ENCODE assay signal across 8 cellular contexts in the genomic region with DNA sequence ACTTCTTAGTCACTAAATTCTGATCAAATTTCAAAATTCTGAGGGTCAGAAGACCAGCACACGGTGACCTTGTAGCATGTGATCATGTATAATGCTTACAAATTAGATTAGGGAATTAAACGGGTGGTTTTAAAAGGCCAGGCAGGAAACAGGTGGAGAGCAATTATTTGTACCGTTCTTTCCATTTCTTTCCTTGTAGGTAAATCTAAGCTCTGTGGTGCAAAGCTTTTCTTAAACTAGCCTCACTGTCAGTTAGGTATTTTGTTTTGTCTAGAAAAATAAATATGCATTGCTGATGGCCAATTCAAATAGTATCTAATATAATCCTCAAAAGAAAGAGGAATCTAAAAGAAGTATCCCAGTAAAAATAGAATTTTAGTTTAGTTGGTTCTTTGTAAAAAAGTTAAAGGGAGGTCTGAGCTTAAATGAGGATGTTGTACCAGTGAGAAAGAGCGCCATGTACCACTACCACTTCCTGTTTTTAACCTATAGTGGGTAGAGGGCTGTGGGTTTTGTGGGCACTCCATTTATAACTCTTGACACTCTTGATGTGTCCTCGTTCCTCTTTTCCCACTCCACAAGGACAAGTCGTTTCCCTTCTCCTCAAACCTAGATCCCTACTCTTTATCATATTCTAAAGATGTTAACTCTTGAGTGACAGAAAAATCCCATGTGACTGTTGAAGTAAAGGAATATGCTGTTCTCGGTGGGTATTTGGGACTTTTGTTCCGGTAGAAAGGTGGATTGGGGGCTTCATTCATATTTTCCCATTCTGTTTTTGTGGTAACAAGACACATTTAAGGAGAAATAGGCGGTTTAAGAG. TPM values are rescaled to one million over a fixed set of nuclear protein-coding genes. Genes with fewer than 3 reads are reported as not detected.
DNase-seq lines count a peak whose midpoint lies in the region; ATAC-seq, FAIRE-seq and TF ChIP-seq lines count a peak whose summit lies in the region.

No MANE protein-coding gene starts in this region.

- H3K27ac ChIP-seq in hepatocyte (peak overlapping the region; percentile 22), neural progenitor cell (no peak overlapping the region)

- WGBS in hepatocyte (ENCODE audit: low lambda C conversion rate, missing lambda C conversion rate) = 91% methylated on average over 9 of the region's 9 CpGs

- H3K27me3 Mint-ChIP-seq in T-helper 17 cell (no peaks in the 10 kb centered on the region), neural progenitor cell (ENCODE audit: insufficient read depth, low read depth) (no peaks in the 10 kb centered on the region)

- no peaks in the 10 kb centered on the region for H3K27me3 ChIP-seq in hepatocyte
- no peaks in the 10 kb centered on the region for H3K27me3 ChIP-seq in neural progenitor cell

- H3K4me1 ChIP-seq in hepatocyte (ENCODE audit: insufficient read depth) (no peaks in the 10 kb centered on the region), neural progenitor cell (no peaks in the 10 kb centered on the region)

- H2AFZ ChIP-seq in hepatocyte (no peak overlapping the region), neural progenitor cell (replicated peaks) (no peak overlapping the region)

- H3K9me3 Mint-ChIP-seq in neural progenitor cell = no peaks in the 10 kb centered on the region

- no peaks in the 10 kb centered on the region for H3K9me2 ChIP-seq in hepatocyte (replicated peaks; ENCODE audit: insufficient read depth)

- peaks cover 17% of the 10 kb centered on the region for H3K79me2 ChIP-seq in hepatocyte
- peaks cover 70% of the 10 kb centered on the region for H3K79me2 ChIP-seq in neural progenitor cell (ENCODE audit: low read depth)

- no peak for TF ChIP-seq CTCF in hepatocyte (IDR thresholded peaks at IDR 0.05; ENCODE audit: poor library complexity)
- no peak for TF ChIP-seq CTCF in neural progenitor cell (IDR thresholded peaks at IDR 0.05)
- no peak for TF ChIP-seq CTCF in D721Med (IDR thresholded peaks at IDR 0.05; ENCODE audit: insufficient read depth, missing control alignments)

- no peak overlapping the region for H3K4me2 ChIP-seq in hepatocyte
- H3K4me2 ChIP-seq in neural progenitor cell = no peak overlapping the region

- no peaks in the 10 kb centered on the region for H4K20me1 ChIP-seq in hepatocyte (ENCODE audit: insufficient read depth, poor library complexity, severe bottlenecking)
- no peaks in the 10 kb centered on the region for H4K20me1 ChIP-seq in neural progenitor cell (ENCODE audit: low read depth)

- no peak for FAIRE-seq in D721Med (lab: Jason Lieb, UNC)

- no peaks in the 10 kb centered on the region for H3K9me3 ChIP-seq in T-helper 17 cell (ENCODE audit: control insufficient read depth, low read length, poor library complexity, severe bottlenecking)
- no peaks in the 10 kb centered on the region for H3K9me3 ChIP-seq in hepatocyte (ENCODE audit: low read depth)
- no peaks in the 10 kb centered on the region for H3K9me3 ChIP-seq in neural progenitor cell (ENCODE audit: low read depth)

- H3K4me3 ChIP-seq in hepatocyte (no peak overlapping the region), neural progenitor cell (no peak overlapping the region)

- H3K4me3 Mint-ChIP-seq in T-helper 17 cell = peak overlapping the region; percentile 84
- no peak overlapping the region for H3K4me3 Mint-ChIP-seq in neural progenitor cell

- DNase-seq in CD1c-positive myeloid dendritic cell (ENCODE audit: extremely low spot score) (peak; percentile 93), GM19240 (ENCODE audit: insufficient read length, low spot score) (peak; percentile 8), T-helper 17 cell (peak; percentile 23 to 44 (median 29)), hepatocyte (ENCODE audit: low spot score) (no peak), ecto neural progenitor cell (ENCODE audit: low spot score) (no peak), neural progenitor cell (ENCODE audit: low spot score) (no peak), D721Med (ENCODE audit: insufficient read length, low spot score) (no peak)

- H3K36me3 ChIP-seq in hepatocyte (replicated peaks; ENCODE audit: insufficient read depth, low read depth) = no peaks in the 10 kb centered on the region
- peaks cover 7% of the 10 kb centered on the region for H3K36me3 ChIP-seq in neural progenitor cell

- peaks cover 14% of the 10 kb centered on the region for H3K36me3 Mint-ChIP-seq in T-helper 17 cell (ENCODE audit: low read depth)
- peaks cover 34% of the 10 kb centered on the region for H3K36me3 Mint-ChIP-seq in neural progenitor cell

- no peak overlapping the region for H3K9ac ChIP-seq in neural progenitor cell

- H3F3A ChIP-seq in neural progenitor cell (ENCODE audit: low read depth) = no peaks in the 10 kb centered on the region

- H3K27ac Mint-ChIP-seq in T-helper 17 cell = peak overlapping the region; percentile 99
- H3K27ac Mint-ChIP-seq in neural progenitor cell = no peak overlapping the region

- peaks cover 82% of the 10 kb centered on the region for H3K4me1 Mint-ChIP-seq in T-helper 17 cell
- peaks cover 2% of the 10 kb centered on the region for H3K4me1 Mint-ChIP-seq in neural progenitor cell

- peak; percentile 67 for ATAC-seq in HG03159 (IDR thresholded peaks at IDR 0.05; ENCODE audit: unreplicated experiment)
- peak; percentile 44 for ATAC-seq in T-helper 17 cell

RNA-seq across cellular contexts. Expression of a gene that starts 50.9 kb away (rescaled TPM):
- total RNA-seq in T-helper 17 cell (100 to 1,000 TPM; 262 to 265 TPM), hepatocyte (86.8 and 96.1 TPM in 2 replicates), neural progenitor cell (ENCODE audit: low replicate concordance) (103 and 142 TPM in 2 replicates)
- 48.2 and 54.4 TPM in 2 replicates for polyA plus RNA-seq in hepatocyte

Comparison
In these comparisons a context has a peak if more than half of its experiments do, and no peak if none do; other contexts are left out.
1. DNase-seq: peak in CD1c-positive myeloid dendritic cell (single experiment), GM19240 (single experiment) and T-helper 17 cell (3 of 3); none in hepatocyte (single experiment), ecto neural progenitor cell (single experiment), neural progenitor cell (single experiment) and D721Med (single experiment).